Comparison of ENCODE assay signal across 9 cellular contexts in genomic region chr19:57103573-57104277, GRCh38. TPM values are rescaled to one million over a fixed set of nuclear protein-coding genes. Genes with fewer than 3 reads are reported as not detected.
DNase-seq lines count a peak whose midpoint lies in the region; ATAC-seq and TF ChIP-seq lines count a peak whose summit lies in the region.
"Had no signal": no experiment of that assay in that cellular context is flagged by ENCODE, and none has a peak within 500 bp of the region (broad histone marks: within the 10 kb centered on the region; RNA-seq: fewer than 3 reads in every experiment).

No MANE protein-coding gene starts in this region.

- in situ Hi-C loops in GM23248 (cut with MboI): no loop called here

- H3F3A ChIP-seq in GM23248 (ENCODE audit: insufficient read depth) (no peaks in the 10 kb centered on the region), neural cell (ENCODE audit: insufficient read depth, low read length, poor library complexity, severe bottlenecking) (no peaks in the 10 kb centered on the region)

- H3K27me3 ChIP-seq in GM23248 (replicated peaks; ENCODE audit: insufficient read depth) (0 out of 2 replicates have a peak, but pooled peaks cover 3% of the 10 kb centered on the region), OCI-LY3 (ENCODE audit: low read depth, low read length) (no peaks in the 10 kb centered on the region), fibroblast of lung (ENCODE audit: control insufficient read depth, insufficient read depth, low read length) (no peaks in the 10 kb centered on the region), neural cell (ENCODE audit: insufficient read depth, low read depth, low read length) (no peaks in the 10 kb centered on the region), stomach (peaks cover 7 to 53% (median 13%) of the 10 kb centered on the region in 3 donors)

- intact Hi-C loops in stomach (cut with DNase I; ENCODE audit: low total_unique reads): no loop called here

- TF ChIP-seq POLR2A in stomach (IDR thresholded peaks at IDR 0.05): no peak

- H2AFZ ChIP-seq in GM23248: peak overlapping the region; percentile 97
- H2AFZ ChIP-seq in OCI-LY3 (ENCODE audit: low read depth, low read length): peak overlapping the region; percentile 81
- H2AFZ ChIP-seq in fibroblast of lung (ENCODE audit: low read length): peak overlapping the region; percentile 5
- H2AFZ ChIP-seq in neural cell (ENCODE audit: low read depth, low read length): no peak overlapping the region

- TF ChIP-seq EP300 in neural cell (conservative IDR thresholded peaks at IDR 0.05; ENCODE audit: poor library complexity, severe bottlenecking) (no peak), stomach (IDR thresholded peaks at IDR 0.05) (no peak)

- H3K9me2 ChIP-seq in GM23248 (ENCODE audit: insufficient read depth) (no peaks in the 10 kb centered on the region), neural cell (ENCODE audit: insufficient read depth, low read length) (no peaks in the 10 kb centered on the region)

- peak; percentile 59 for TF ChIP-seq RAD21 in neural cell (conservative IDR thresholded peaks at IDR 0.05)

- DNase-seq in AG09319 (ENCODE audit: extremely low read depth, low read depth) (peak; percentile 35), GM23248 (peak; percentile 86), fibroblast of lung (ENCODE audit: low read depth in 2 of 2) (peak; percentile 37 to 65), stomach (peak; percentile 41)
- peak; percentile 50 for DNase-seq in activated T-cell treated with anti-CD3 and anti-CD28 coated beads, Interleukin-2, amount 50 U/mL, for 1 hour

- ATAC-seq in HG03378 (IDR thresholded peaks at IDR 0.05; ENCODE audit: unreplicated experiment): no peak

- H3K4me3 ChIP-seq in GM23248 (peak overlapping the region; percentile 74), OCI-LY3 (ENCODE audit: low read length) (peak overlapping the region; percentile 69), fibroblast of lung (replicated peaks in 1 of 4; ENCODE audit: control extremely low read depth in 1 of 4, insufficient read depth in 1 of 4, low read depth in 3 of 4, low read length in 4 of 4) (peak overlapping the region in 2 of 4 experiments; percentile 15 to 48), neural cell (ENCODE audit: low read length) (no peak overlapping the region), stomach (no peak overlapping the region)

- H3K79me2 ChIP-seq in GM23248 (ENCODE audit: insufficient read depth) (no peaks in the 10 kb centered on the region), OCI-LY3 (ENCODE audit: low read length) (no peaks in the 10 kb centered on the region), fibroblast of lung (ENCODE audit: control insufficient read depth, insufficient read depth, low read length) (no peaks in the 10 kb centered on the region), neural cell (replicated peaks; ENCODE audit: insufficient read depth, low read length) (no peaks in the 10 kb centered on the region)

- H3K4me2 ChIP-seq in GM23248 (ENCODE audit: unreplicated experiment): peak overlapping the region; percentile 90
- peak overlapping the region; percentile 69 for H3K4me2 ChIP-seq in OCI-LY3 (ENCODE audit: low read length)
- H3K4me2 ChIP-seq in fibroblast of lung (ENCODE audit: extremely low read depth, insufficient read depth, low read length): no peak overlapping the region
- H3K4me2 ChIP-seq in neural cell (ENCODE audit: low read length): no peak overlapping the region

- H3K4me1 ChIP-seq in GM23248 (ENCODE audit: insufficient read depth) (no peaks in the 10 kb centered on the region), OCI-LY3 (ENCODE audit: low read length) (no peaks in the 10 kb centered on the region), fibroblast of lung (ENCODE audit: control insufficient read depth, extremely low read depth, insufficient read depth, low read length) (no peaks in the 10 kb centered on the region), stomach (peaks cover 0 to 17% (median 5%) of the 10 kb centered on the region in 4 donors)

- H3K36me3 ChIP-seq in GM23248 (ENCODE audit: low read depth): no peaks in the 10 kb centered on the region
- H3K36me3 ChIP-seq in OCI-LY3 (replicated peaks; ENCODE audit: low read depth, low read length): no peaks in the 10 kb centered on the region
- H3K36me3 ChIP-seq in fibroblast of lung (ENCODE audit: control insufficient read depth, insufficient read depth, low read length): no peaks in the 10 kb centered on the region
- H3K36me3 ChIP-seq in neural cell (ENCODE audit: insufficient read depth, low read length): no peaks in the 10 kb centered on the region
- H3K36me3 ChIP-seq in stomach: no peaks in the 10 kb centered on the region

- H3K9ac ChIP-seq in GM23248 (peak overlapping the region; percentile 64), OCI-LY3 (ENCODE audit: low read length) (peak overlapping the region; percentile 41), fibroblast of lung (ENCODE audit: insufficient read depth, low read length) (no peak overlapping the region), neural cell (ENCODE audit: low read length) (no peak overlapping the region)

- H3K27ac ChIP-seq in GM23248 (no peak overlapping the region), OCI-LY3 (ENCODE audit: low read length) (no peak overlapping the region), fibroblast of lung (ENCODE audit: insufficient read depth, low read length) (no peak overlapping the region), neural cell (ENCODE audit: low read length) (no peak overlapping the region), stomach (no peak overlapping the region)

- TF ChIP-seq CTCF in AG09319 (IDR thresholded peaks at IDR 0.05; ENCODE audit: low read depth, low read length): peak; percentile 88
- TF ChIP-seq CTCF in OCI-LY3 (IDR thresholded peaks at IDR 0.05; ENCODE audit: low read depth, low read length): peak; percentile 96
- TF ChIP-seq CTCF in fibroblast of lung (conservative IDR thresholded peaks at IDR 0.05 in 1 of 2, IDR thresholded peaks at IDR 0.05 in 1 of 2; ENCODE audit: low read depth in 1 of 2, low read length in 2 of 2): peak; percentile 87 to 90
- peak; percentile 52 for TF ChIP-seq CTCF in neural cell (IDR thresholded peaks at IDR 0.05; ENCODE audit: poor library complexity, severe bottlenecking)
- TF ChIP-seq CTCF in stomach (IDR thresholded peaks at IDR 0.05): peak in 5 of 7 experiments; percentile 68 to 85 (median 78)

- H3K9me3 ChIP-seq in GM23248 (ENCODE audit: low read depth) (no peaks in the 10 kb centered on the region), OCI-LY3 (ENCODE audit: insufficient read depth, low read length) (no peaks in the 10 kb centered on the region), fibroblast of lung (ENCODE audit: control insufficient read depth, insufficient read depth, low read depth, low read length) (no peaks in the 10 kb centered on the region), neural cell (ENCODE audit: low read length) (peaks cover 5% of the 10 kb centered on the region), stomach (peaks cover 0 to 71% (median 32%) of the 10 kb centered on the region in 4 donors)

- WGBS in GM23248 (ENCODE audit: low coverage in 1 of 2, low lambda C conversion rate in 2 of 2, missing lambda C conversion rate in 2 of 2), 2 experiments: 1 to 2% methylated on average over 13 of the region's 13 CpGs
- 2 to 8% (median 4%) methylated on average over 13 of the region's 13 CpGs for WGBS in stomach, 5 donors

- H4K20me1 ChIP-seq in GM23248 (ENCODE audit: insufficient read depth) (no peaks in the 10 kb centered on the region), OCI-LY3 (ENCODE audit: insufficient read depth, low read length) (no peaks in the 10 kb centered on the region), fibroblast of lung (ENCODE audit: control insufficient read depth, extremely low read depth, insufficient read depth, low read length) (no peaks in the 10 kb centered on the region), neural cell (ENCODE audit: insufficient read depth) (no peaks in the 10 kb centered on the region)

TF ChIP-seq in neural cell, 6 proteins besides CTCF, POLR2A, EP300 and RAD21:
- TF ChIP-seq SMC3 (conservative IDR thresholded peaks at IDR 0.05; ENCODE audit: poor library complexity) (peak; percentile 46), TAF1 (IDR thresholded peaks at IDR 0.05; ENCODE audit: low read depth) (no peak)

RNA-seq across cellular contexts. Expression of gene USP29, which starts 16.1 kb away (rescaled TPM):
- total RNA-seq in GM23248 (2014; rRNA removed; shearing (Covaris generic)): not detected in 2 replicates
- polyA plus RNA-seq in GM23248 (2016; fragmentation: Nextera tagmentation; extraction: Ambion mirVana) (not detected in 2 replicates), fibroblast of lung (not detected in 2 replicates), neural cell (not detected in 2 replicates), stomach (not detected)
- total RNA-seq in fibroblast of lung (not detected in 2 replicates), stomach (not detected)
- not detected in 2 replicates for polyA plus RNA-seq in fibroblast of lung (2012)
- polyA minus RNA-seq in fibroblast of lung (ENCODE audit: low replicate concordance) (not detected in 2 replicates), neural cell (not detected in 2 replicates)
- polyA plus RNA-seq: IgD-negative memory B cell had no signal

RNA-seq across cellular contexts. Expression of gene ZIM3, which starts 41.3 kb away (rescaled TPM):
- not detected in 2 replicates for total RNA-seq in GM23248 (2014; rRNA removed; shearing (Covaris generic))
- polyA plus RNA-seq in GM23248 (2016; fragmentation: Nextera tagmentation; extraction: Ambion mirVana) (not detected in 2 replicates), fibroblast of lung (not detected in 2 replicates), neural cell (not detected in 2 replicates), stomach (not detected)
- total RNA-seq in fibroblast of lung (not detected in 2 replicates), stomach (not detected)
- not detected in 2 replicates for polyA plus RNA-seq in fibroblast of lung (2012)
- polyA minus RNA-seq in fibroblast of lung (ENCODE audit: low replicate concordance) (not detected in 2 replicates), neural cell (not detected in 2 replicates)
- polyA plus RNA-seq: IgD-negative memory B cell had no signal

Comparison
In these comparisons a context has a peak if more than half of its experiments do, and no peak if none do; other contexts are left out.
1. DNase-seq: peak in every context shown above with its lines; median percentile 86 in GM23248; 51 in fibroblast of lung; 50 in activated T-cell treated with anti-CD3 and anti-CD28 coated beads, Interleukin-2, amount 50 U/mL, for 1 hour; 41 in stomach; 35 in AG09319.
2. H3K4me2 ChIP-seq: peak in GM23248 (single experiment) and OCI-LY3 (single experiment); none in fibroblast of lung (single experiment) and neural cell (single experiment).
3. H3K4me3 ChIP-seq: peak in GM23248 (single experiment) and OCI-LY3 (single experiment); none in neural cell (single experiment) and stomach (0 of 4).
4. H3K9ac ChIP-seq: peak in GM23248 (single experiment) and OCI-LY3 (single experiment); none in fibroblast of lung (single experiment) and neural cell (single experiment).
5. Peak in every context shown above with its lines, with median percentiles within 50 percentile points of each other: CTCF ChIP-seq.